34 cellular contexts compared by ENCODE assay signal in the genomic region with DNA sequence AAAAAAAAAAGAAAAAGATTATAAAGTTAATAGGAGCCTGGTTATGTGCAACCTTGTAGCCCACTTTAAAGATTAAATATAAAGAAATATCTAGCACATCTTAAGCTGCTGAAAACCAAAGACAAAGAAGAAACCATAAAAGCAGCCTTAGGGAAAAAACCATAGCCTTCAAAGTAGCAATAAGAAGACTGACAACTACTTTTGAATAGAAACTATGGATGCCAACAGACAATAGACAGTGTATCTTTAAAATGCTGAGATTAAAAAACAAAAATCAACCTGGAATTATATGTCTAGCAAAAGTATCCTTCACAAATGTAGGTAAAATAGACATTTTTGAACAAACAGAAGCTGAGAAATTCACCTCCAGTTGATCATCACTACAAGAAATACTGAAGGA. TPM values are rescaled to one million over a fixed set of nuclear protein-coding genes. Genes with fewer than 3 reads are reported as not detected.
"Had no signal": no experiment of that assay in that cellular context is flagged by ENCODE, and none has a peak within 500 bp of the region (broad histone marks: within the 10 kb centered on the region; RNA-seq: fewer than 3 reads in every experiment).

No MANE protein-coding gene starts in this region.

- H3K4me3 ChIP-seq: coronary artery, esophagus squamous epithelium, heart right ventricle, left lung, mucosa of descending colon, neural progenitor cell, psoas muscle, smooth muscle cell, stomach, thyroid gland had no signal

- H3K4me2 ChIP-seq: neural progenitor cell, smooth muscle cell had no signal

- H3K36me3 ChIP-seq: esophagus squamous epithelium, heart right ventricle, left lung, neural progenitor cell, stomach, thyroid gland had no signal

- H2AFZ ChIP-seq: neural progenitor cell had no signal

- H3K27ac Mint-ChIP-seq: mesothelial cell of epicardium; naive B cell; natural killer cell treated with Interleukin-12 subunit alpha and Interleukin-12 subunit beta and Interleukin-15 and Interleukin-18, amount 100 ng/mL, for 72 hours; neural progenitor cell; stimulated activated effector memory CD8-positive, alpha-beta T cell treated with anti-CD3 and anti-CD28 coated beads, Interleukin-12 subunit alpha, Interleukin-12 subunit beta, amount 100 ng/mL, for 72 hours had no signal

- H3K36me3 Mint-ChIP-seq: stimulated activated effector memory CD8-positive, alpha-beta T cell treated with anti-CD3 and anti-CD28 coated beads, Interleukin-12 subunit alpha, Interleukin-12 subunit beta, amount 100 ng/mL, for 72 hours had no signal

- ATAC-seq: heart right ventricle; left cardiac atrium; left lung; mucosa of descending colon; natural killer cell treated with Interleukin-12 subunit alpha and Interleukin-12 subunit beta and Interleukin-15 and Interleukin-18, amount 100 ng/mL, for 72 hours; psoas muscle; sciatic nerve; stimulated activated effector memory CD8-positive, alpha-beta T cell treated with anti-CD3 and anti-CD28 coated beads, Interleukin-12 subunit alpha, Interleukin-12 subunit beta, amount 100 ng/mL, for 72 hours had no signal

- H3K4me3 Mint-ChIP-seq: mesothelial cell of epicardium; naive B cell; natural killer cell treated with Interleukin-12 subunit alpha and Interleukin-12 subunit beta and Interleukin-15 and Interleukin-18, amount 100 ng/mL, for 72 hours; neural progenitor cell; stimulated activated effector memory CD8-positive, alpha-beta T cell treated with anti-CD3 and anti-CD28 coated beads, Interleukin-12 subunit alpha, Interleukin-12 subunit beta, amount 100 ng/mL, for 72 hours had no signal

- H3K27ac ChIP-seq: coronary artery, esophagus squamous epithelium, heart right ventricle, left lung, neural progenitor cell, psoas muscle, stomach, thyroid gland had no signal

- DNase-seq: dermis blood vessel endothelial cell; effector memory CD4-positive, alpha-beta T cell; erythroblast; esophagus squamous epithelium; foreskin melanocyte; glutamatergic neuron; heart right ventricle; hippocampal formation; left cardiac atrium; left lung; mesenchymal stem cell; mucosa of descending colon; naive B cell; psoas muscle; retina; stimulated activated CD4-positive, alpha-beta T cell treated with anti-CD3 and anti-CD28 coated beads, Interleukin-2, amount 100 ng/mL, for 24 hours; stimulated activated CD4-positive, alpha-beta T cell treated with anti-CD3 and anti-CD28 coated beads, Interleukin-4, amount 100 ng/mL, for 24 hours; stimulated activated naive CD4-positive, alpha-beta T cell treated with Interleukin-2 at 50 U/mL for 16 hours; stomach; thyroid gland; trophoblast cell had no signal

- H3K27me3 ChIP-seq: thyroid gland had no signal

- H3K9ac ChIP-seq: neural progenitor cell had no signal

- H3K9me3 Mint-ChIP-seq: natural killer cell treated with Interleukin-12 subunit alpha and Interleukin-12 subunit beta and Interleukin-15 and Interleukin-18, amount 100 ng/mL, for 72 hours had no signal

- H3K4me1 ChIP-seq: psoas muscle had no signal

- H3K9me3 ChIP-seq: mucosa of descending colon, psoas muscle, thyroid gland had no signal

RNA-seq across cellular contexts. Expression of a gene that starts 3.4 kb away (rescaled TPM):
- total RNA-seq: lung microvascular endothelial cell; natural killer cell treated with Interleukin-12 subunit alpha and Interleukin-12 subunit beta and Interleukin-15 and Interleukin-18, amount 100 ng/mL, for 72 hours; smooth muscle cell; subcutaneous adipose tissue had no signal
- polyA plus RNA-seq: heart right ventricle, smooth muscle cell had no signal

RNA-seq across cellular contexts. Expression of a gene that starts 24.4 kb away (rescaled TPM):
- total RNA-seq: heart right ventricle; kidney epithelial cell; lower leg skin; lung microvascular endothelial cell; natural killer cell treated with Interleukin-12 subunit alpha and Interleukin-12 subunit beta and Interleukin-15 and Interleukin-18, amount 100 ng/mL, for 72 hours; osteocyte; sciatic nerve; smooth muscle cell; subcutaneous adipose tissue; temporal lobe had no signal
- polyA plus RNA-seq: psoas muscle had no signal
